ENCODE assay signal across 13 cellular contexts in the genomic region with DNA sequence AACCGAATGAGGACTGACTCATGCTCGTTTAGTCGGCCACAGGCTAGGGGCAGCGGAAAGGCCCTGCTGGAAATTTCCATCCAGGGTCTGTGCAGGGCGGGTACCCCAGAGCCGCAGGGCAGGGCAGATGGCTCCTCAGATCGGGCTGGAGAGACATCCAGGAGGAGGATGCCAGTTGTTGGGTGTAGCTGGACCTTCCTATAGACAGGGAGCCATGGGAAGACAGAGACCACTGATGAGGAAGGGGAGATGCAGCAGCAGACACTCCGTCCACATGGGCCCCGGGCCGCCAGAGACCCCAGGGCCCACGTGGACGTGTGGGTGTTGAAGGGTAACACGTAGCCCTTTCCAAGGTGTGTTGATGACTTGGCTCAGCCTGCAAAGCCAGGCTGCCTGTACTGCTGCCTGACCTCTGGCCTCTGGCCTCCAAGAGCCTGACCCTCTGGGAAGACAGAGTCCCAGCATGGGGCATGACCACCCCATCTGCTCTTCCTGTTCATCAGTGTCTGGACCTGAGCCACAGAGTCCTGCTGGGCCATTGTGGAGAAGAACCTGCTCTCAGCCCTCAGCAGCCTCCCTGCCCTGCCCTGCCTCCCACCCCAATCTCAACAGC. TPM values are rescaled to one million over a fixed set of nuclear protein-coding genes. Genes with fewer than 3 reads are reported as not detected.
DNase-seq lines count a peak whose midpoint lies in the region; ATAC-seq and TF ChIP-seq lines count a peak whose summit lies in the region.
"Had no signal": no experiment of that assay in that cellular context is flagged by ENCODE, and none has a peak within 500 bp of the region (broad histone marks: within the 10 kb centered on the region; RNA-seq: fewer than 3 reads in every experiment).

No MANE protein-coding gene starts in this region.

- no peak overlapping the region for H3K4me3 ChIP-seq in WERI-Rb-1 (ENCODE audit: low read depth, low read length)

- no peak overlapping the region for H3K4ac ChIP-seq in H9 (ENCODE audit: low read depth, low read length)

- no peaks in the 10 kb centered on the region for H3K27me3 ChIP-seq in H9 (ENCODE audit: insufficient read depth, low read length)
- H3K27me3 ChIP-seq in WERI-Rb-1 (ENCODE audit: insufficient read depth, low read depth, severe bottlenecking) = no peaks in the 10 kb centered on the region
- H3K27me3 ChIP-seq: BE2C had no signal

- H3K79me2 ChIP-seq in H9 (ENCODE audit: insufficient read depth, low read length) = peaks cover 10% of the 10 kb centered on the region; the same call in 1 of the 2 replicates

- H3T11ph ChIP-seq in H9 (ENCODE audit: low read length) = no peak overlapping the region

- DNase-seq in Daoy (ENCODE audit: low read depth) (peak; percentile 40), H9 (no peak), neural crest cell (ENCODE audit: low read depth, low spot score) (no peak), SHP77 (lab: John Stamatoyannopoulos, UW) (no peak), WERI-Rb-1 (no peak), HT-29 (ENCODE audit: low spot score) (no peak)
- DNase-seq: BE2C; CD8-positive, alpha-beta memory T cell; H7; Kasumi-1; NCI-H2029; NCI-H2171 treated with DMSO at 0.1 percent for 48 hours had no signal

- H2AFZ ChIP-seq in H9 (ENCODE audit: low read length) = no peak overlapping the region

- no peaks in the 10 kb centered on the region for H3K79me1 ChIP-seq in H9 (ENCODE audit: insufficient read depth, low read depth, low read length, poor library complexity, severe bottlenecking)

- H3K27me3 Mint-ChIP-seq in H9 (ENCODE audit: low read depth) (peaks cover 3% of the 10 kb centered on the region), neural crest cell (ENCODE audit: low read depth) (peaks cover 29% of the 10 kb centered on the region)
- peaks cover 22% of the 10 kb centered on the region for H3K27me3 Mint-ChIP-seq in activated T-helper 17 cell treated with anti-CD3 and anti-CD28 coated beads, Interleukin-2, amount 50 U/mL, for 72 hours

- H2BK20ac ChIP-seq in H9 (ENCODE audit: low read depth, low read length, poor library complexity, severe bottlenecking) = no peak overlapping the region

- H3K9me3 ChIP-seq in H9 (ENCODE audit: control insufficient read depth, low read depth, low read length) (no peaks in the 10 kb centered on the region), WERI-Rb-1 (ENCODE audit: severe bottlenecking) (no peaks in the 10 kb centered on the region)
- H3K9me3 ChIP-seq: BE2C had no signal

- H3K4me3 Mint-ChIP-seq in H9 (no peak overlapping the region), neural crest cell (peak overlapping the region; percentile 25)
- peak overlapping the region; percentile 35 for H3K4me3 Mint-ChIP-seq in activated T-helper 17 cell treated with anti-CD3 and anti-CD28 coated beads, Interleukin-2, amount 50 U/mL, for 72 hours

- peaks cover 7% of the 10 kb centered on the region; the same call in 1 of the 2 replicates for H3K4me1 ChIP-seq in H9 (ENCODE audit: insufficient read depth, low read length)

- WGBS in H9 (ENCODE audit: extremely low coverage, insufficient read length, low lambda C conversion rate) = no CpG with 5 or more reads among the region's 13 CpGs

- no peak overlapping the region for H2BK12ac ChIP-seq in H9 (ENCODE audit: insufficient read length, low read depth, low read length)

- TF ChIP-seq CTCF in H9 (conservative IDR thresholded peaks at IDR 0.05) (no peak), neural crest cell (conservative IDR thresholded peaks at IDR 0.05) (no peak), WERI-Rb-1 (IDR thresholded peaks at IDR 0.05; ENCODE audit: low read depth, low read length) (no peak)

- no peak overlapping the region for H3K23ac ChIP-seq in H9 (ENCODE audit: insufficient read length, low read depth, low read length)

- no peak overlapping the region for H2BK5ac ChIP-seq in H9 (ENCODE audit: insufficient read length, low read length)

- no peak overlapping the region for H3K9ac ChIP-seq in H9 (ENCODE audit: extremely low read depth, insufficient read length, low read length)

- no peak overlapping the region for H4K5ac ChIP-seq in H9 (ENCODE audit: insufficient read length, low read depth, low read length)

- peaks cover 52 to 58% of the 10 kb centered on the region in 2 experiments for H3K4me1 Mint-ChIP-seq in H9
- peaks cover 27% of the 10 kb centered on the region for H3K4me1 Mint-ChIP-seq in activated T-helper 17 cell treated with anti-CD3 and anti-CD28 coated beads, Interleukin-2, amount 50 U/mL, for 72 hours
- H3K4me1 Mint-ChIP-seq in neural crest cell = peaks cover 52% of the 10 kb centered on the region

- H3K14ac ChIP-seq in H9 (ENCODE audit: insufficient read depth, low read length) = peak overlapping the region; percentile 32; the same call in 1 of the 2 replicates

- H2BK15ac ChIP-seq in H9 (ENCODE audit: low read depth, low read length) = no peak overlapping the region

- H4K20me1 ChIP-seq in H9 (ENCODE audit: control insufficient read depth, insufficient read depth, insufficient read length) = no peaks in the 10 kb centered on the region

- H3K36me3 Mint-ChIP-seq in H9 (ENCODE audit: insufficient read depth in 1 of 3, low read depth in 3 of 3) (peaks cover 0 to 10% (median 0%) of the 10 kb centered on the region in 3 experiments; a peak in 5 of 7 replicates), neural crest cell (ENCODE audit: low read depth) (no peaks in the 10 kb centered on the region)
- H3K36me3 Mint-ChIP-seq in activated T-helper 17 cell treated with anti-CD3 and anti-CD28 coated beads, Interleukin-2, amount 50 U/mL, for 72 hours (ENCODE audit: low read depth) = peaks cover 11% of the 10 kb centered on the region

- no peak overlapping the region for H2AK5ac ChIP-seq in H9 (ENCODE audit: insufficient read length, low read length)

- peaks cover 19% of the 10 kb centered on the region for H3K36me3 ChIP-seq in WERI-Rb-1
- H3K36me3 ChIP-seq: BE2C had no signal

- no peak overlapping the region for H4K8ac ChIP-seq in H9 (replicated peaks; ENCODE audit: insufficient read length, low read depth, low read length)

- H4K91ac ChIP-seq in H9 (ENCODE audit: insufficient read length, low read depth, low read length) = no peak overlapping the region

- H3K27ac ChIP-seq in H9 (ENCODE audit: insufficient read length, low read depth, low read length) (no peak overlapping the region), WERI-Rb-1 (no peak overlapping the region)

- no peak for ATAC-seq in activated T-helper 17 cell treated with anti-CD3 and anti-CD28 coated beads, Interleukin-2, amount 50 U/mL, for 72 hours (replicated peaks)

- no peak overlapping the region for H3K56ac ChIP-seq in H9 (ENCODE audit: insufficient read length, low read depth, low read length)

- H3K4me2 ChIP-seq in H9 (ENCODE audit: insufficient read depth, insufficient read length, low read length) = no peak overlapping the region

- no peak overlapping the region for H2BK120ac ChIP-seq in H9 (ENCODE audit: low read depth, low read length, poor library complexity, severe bottlenecking)

- H3K27ac Mint-ChIP-seq in H9 (no peak overlapping the region; a peak in 2 of 7 replicates), neural crest cell (ENCODE audit: unreplicated experiment) (no peak overlapping the region)
- H3K27ac Mint-ChIP-seq in activated T-helper 17 cell treated with anti-CD3 and anti-CD28 coated beads, Interleukin-2, amount 50 U/mL, for 72 hours = no peak overlapping the region

- H3K23me2 ChIP-seq in H9 (ENCODE audit: insufficient read length, low read depth, low read length, poor library complexity, severe bottlenecking) = peaks cover 11% of the 10 kb centered on the region

- no peaks in the 10 kb centered on the region; a peak in 1 of 5 replicates for H3K9me3 Mint-ChIP-seq in H9
- H3K9me3 Mint-ChIP-seq in activated T-helper 17 cell treated with anti-CD3 and anti-CD28 coated beads, Interleukin-2, amount 50 U/mL, for 72 hours = no peaks in the 10 kb centered on the region
- no peaks in the 10 kb centered on the region for H3K9me3 Mint-ChIP-seq in neural crest cell
- H3K9me3 Mint-ChIP-seq: CD8-positive, alpha-beta memory T cell had no signal

- no peak overlapping the region for H3K18ac ChIP-seq in H9 (ENCODE audit: insufficient read length, low read depth, low read length)

RNA-seq across cellular contexts. Expression of gene GNG4, which starts 4.8 kb away (rescaled TPM):
- total RNA-seq in Daoy (2014; rRNA removed; shearing (Covaris generic)) = 0.98 and 2.2 TPM in 2 replicates
- total RNA-seq in H9 (2021) (32.2 and 34.4 TPM in 2 replicates), neural crest cell (35.2 and 38.2 TPM in 2 replicates)
- 1 to 10 TPM in 1 of 2 donors, under 1 TPM in 1; 0.32 to 2.1 TPM for total RNA-seq in activated T-helper 17 cell treated with anti-CD3 and anti-CD28 coated beads, Interleukin-2, amount 50 U/mL, for 72 hours
- 0.13 TPM in 1 of 2 replicates, not detected in the other for total RNA-seq in HT-29 (2014; rRNA removed; shearing (Covaris generic))

Comparison
In these comparisons a context has a peak if more than half of its experiments do, and no peak if none do; other contexts are left out.
1. H3K4me3 Mint-ChIP-seq: peak in activated T-helper 17 cell treated with anti-CD3 and anti-CD28 coated beads, Interleukin-2, amount 50 U/mL, for 72 hours (single experiment) and neural crest cell (single experiment); none in H9 (0 of 2).
2. RNA of gene GNG4, which starts 4.8 kb away (total RNA-seq): 35.2 to 38.2 TPM in neural crest cell and 32.2 to 34.4 TPM in H9; 0.98 to 2.2 TPM in Daoy, 0.32 to 2.1 TPM in activated T-helper 17 cell treated with anti-CD3 and anti-CD28 coated beads, Interleukin-2, amount 50 U/mL, for 72 hours and 0.13 TPM in HT-29; every median in the first group is over 10 times any median in the second.